Comparison of ENCODE assay signal across 25 cellular contexts in genomic region chr2:238325694-238326093, GRCh38.
"Had no signal": no experiment of that assay in that cellular context is flagged by ENCODE, and none has a peak within 500 bp of the region (broad histone marks: within the 10 kb centered on the region; RNA-seq: fewer than 3 reads in every experiment).

No MANE protein-coding gene starts in this region.

- FAIRE-seq: islet of Langerhans, kidney, pancreas had no signal

- H3K9me3 ChIP-seq: left ventricle myocardium inferior, pancreas, right atrium auricular region, right lobe of liver, suprapubic skin, thoracic aorta, tibial artery, upper lobe of left lung, vagina had no signal

- DNase-seq: head of caudate nucleus; hippocampal formation; immature natural killer cell; kidney; left ventricle myocardium inferior; naive thymus-derived CD8-positive, alpha-beta T cell; nucleus accumbens; pancreas; right lobe of liver; stimulated activated CD4-positive, alpha-beta T cell treated with anti-CD3 and anti-CD28 coated beads, Interleukin-2, amount 100 ng/mL, for 24 hours; stimulated activated CD4-positive, alpha-beta T cell treated with anti-CD3 and anti-CD28 coated beads, Interleukin-4, amount 100 ng/mL, for 1 hour; stimulated activated naive CD4-positive, alpha-beta T cell; tibial artery; upper lobe of left lung had no signal

- H3K4me3 Mint-ChIP-seq: immature natural killer cell; memory B cell; naive thymus-derived CD8-positive, alpha-beta T cell; stimulated activated naive CD8-positive, alpha-beta T cell treated with anti-CD3 and anti-CD28 coated beads, Interleukin-15, Interleukin-2, amounts not matched to agents 100 ng/mL and 50 ng/mL, for 24 hours had no signal

- H3K4me3 ChIP-seq: left ventricle myocardium inferior, lung, pancreas, right atrium auricular region, right lobe of liver, smooth muscle cell, suprapubic skin, thoracic aorta, tibial artery, upper lobe of left lung, vagina had no signal

- H3K27ac Mint-ChIP-seq: memory B cell; nephron; stimulated activated naive CD8-positive, alpha-beta T cell treated with anti-CD3 and anti-CD28 coated beads, Interleukin-15, Interleukin-2, amounts not matched to agents 100 ng/mL and 50 ng/mL, for 24 hours had no signal

- H3K27ac ChIP-seq: left ventricle myocardium inferior, pancreas, right lobe of liver, suprapubic skin, thoracic aorta, tibial artery, upper lobe of left lung, vagina had no signal

- H3K4me2 ChIP-seq: smooth muscle cell had no signal

- H3K27me3 ChIP-seq: pancreas, right atrium auricular region, right lobe of liver, suprapubic skin, tibial artery, upper lobe of left lung, vagina had no signal

- H3K27me3 Mint-ChIP-seq: memory B cell; naive thymus-derived CD8-positive, alpha-beta T cell; progenitor cell of endocrine pancreas; stimulated activated naive CD8-positive, alpha-beta T cell treated with anti-CD3 and anti-CD28 coated beads, Interleukin-15, Interleukin-2, amounts not matched to agents 100 ng/mL and 50 ng/mL, for 24 hours had no signal

- H3K9me3 Mint-ChIP-seq: nephron; stimulated activated naive CD8-positive, alpha-beta T cell treated with anti-CD3 and anti-CD28 coated beads, Interleukin-15, Interleukin-2, amounts not matched to agents 100 ng/mL and 50 ng/mL, for 24 hours had no signal
